30 cellular contexts compared by ENCODE assay signal in the genomic region with DNA sequence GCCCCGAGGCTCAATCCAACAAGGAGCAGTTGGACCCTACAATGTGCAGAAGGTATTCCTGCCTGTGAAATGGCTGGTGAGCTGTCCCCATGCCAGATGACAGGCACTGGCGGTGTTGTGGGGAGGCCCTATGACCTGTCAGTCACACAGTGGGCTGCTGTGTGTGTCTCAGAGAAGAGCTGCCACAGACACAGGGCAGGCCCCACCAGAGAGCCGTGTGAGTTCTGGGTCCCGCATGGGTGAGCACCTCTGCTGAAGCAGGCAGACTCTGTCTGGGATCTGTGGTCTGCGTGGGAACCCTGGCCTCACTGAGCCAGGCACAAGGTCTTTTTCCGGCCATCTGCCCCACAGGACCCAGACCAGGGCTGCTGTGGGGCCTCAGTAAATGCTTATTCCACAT. TPM values are rescaled to one million over a fixed set of nuclear protein-coding genes. Genes with fewer than 3 reads are reported as not detected.
"Had no signal": no experiment of that assay in that cellular context is flagged by ENCODE, and none has a peak within 500 bp of the region (broad histone marks: within the 10 kb centered on the region; RNA-seq: fewer than 3 reads in every experiment).

No MANE protein-coding gene starts in this region.

- H3K9me2 ChIP-seq: SK-N-SH had no signal

- H3K4me1 ChIP-seq: body of pancreas, breast epithelium, SJSA1 had no signal

- DNase-seq: activated CD4-positive, alpha-beta T cell treated with anti-CD3 and anti-CD28 coated beads, Interleukin-2, amount 10 ng/mL, durations not matched to agents 24 days and 14 days; activated CD4-positive, alpha-beta T cell treated with anti-CD3 and anti-CD28 coated beads, Interleukin-2, amount 50 U/mL, for 4 hours; activated CD8-positive, alpha-beta T cell treated with anti-CD3 and anti-CD28 coated beads for 36 hours; activated gamma-delta T cell treated with Interleukin-2 at 50 U/mL for 16 hours; activated naive CD4-positive, alpha-beta T cell treated with anti-CD3 and anti-CD28 coated beads for 36 hours; activated T-cell treated with anti-CD3 and anti-CD28 coated beads, Interleukin-2, amount 50 U/mL, for 1 hour; activated T-cell treated with anti-CD3 and anti-CD28 coated beads, Interleukin-2, amount 50 U/mL, for 72 hours; adrenal gland; body of pancreas; Karpas-422; KBM-7; MG63; NCI-H1048; NCI-H1105 treated with DMSO at 0.1 percent for 48 hours; NCI-H1436; NCI-H1694; NCI-H2029; NCI-H345; NCI-H510A; NCI-H526; NCI-H748 treated with DMSO at 0.1 percent for 48 hours; PC-9; SHP77 treated with DMSO at 0.1 percent for 48 hours; SK-N-SH had no signal

- H3K9ac ChIP-seq: SK-N-SH had no signal

- H3K27me3 ChIP-seq: adrenal gland, body of pancreas, breast epithelium, MG63 had no signal

- H3K4me2 ChIP-seq: PC-9, SK-N-SH had no signal

- H3K9me3 ChIP-seq: adrenal gland, body of pancreas, breast epithelium, MG63, SJSA1, SK-N-SH had no signal

- H3K4me3 ChIP-seq: adrenal gland, body of pancreas, breast epithelium, MG63, PC-9, SJSA1 had no signal

- H2AFZ ChIP-seq: PC-9 had no signal

- ATAC-seq: activated CD8-positive, alpha-beta T cell treated with anti-CD3 and anti-CD28 coated beads for 36 hours; activated naive CD4-positive, alpha-beta T cell treated with anti-CD3 and anti-CD28 coated beads, Interleukin-2, amount 50 U/mL, for 72 hours; activated T-cell treated with anti-CD3 and anti-CD28 coated beads, Interleukin-2, amount 50 U/mL, for 72 hours; activated T-helper 17 cell treated with anti-CD3 and anti-CD28 coated beads, Interleukin-2, amount 50 U/mL, for 72 hours; body of pancreas had no signal

- FAIRE-seq: astrocyte, TTC549 had no signal

- H3K36me3 ChIP-seq: adrenal gland, breast epithelium, SJSA1 had no signal

- H3K27ac ChIP-seq: adrenal gland, body of pancreas, breast epithelium, PC-9, SJSA1 had no signal

RNA-seq across cellular contexts. Expression of a gene that starts 37.3 kb away (rescaled TPM):
- total RNA-seq: activated T-helper 17 cell treated with anti-CD3 and anti-CD28 coated beads, Interleukin-2, amount 50 U/mL, for 72 hours; body of pancreas had no signal
- polyA plus RNA-seq: SK-N-SH had no signal
